17 cellular contexts compared by ENCODE assay signal in genomic region chr5:56543431-56544385, GRCh38.
DNase-seq lines count a peak whose midpoint lies in the region; ATAC-seq, FAIRE-seq and TF ChIP-seq lines count a peak whose summit lies in the region.
"Had no signal": no experiment of that assay in that cellular context is flagged by ENCODE, and none has a peak within 500 bp of the region (broad histone marks: within the 10 kb centered on the region; RNA-seq: fewer than 3 reads in every experiment).

No MANE protein-coding gene starts in this region.

- WGBS in K562 (ENCODE audit: insufficient coverage, low coverage, missing lambda C conversion rate), result 8% methylated on average over 6 of the region's 6 CpGs
- WGBS in heart right ventricle, 2 donors, result 92 to 95% methylated on average over 6 of the region's 6 CpGs

- H3K4me3 ChIP-seq in K562 (no peak overlapping the region), H7 (ENCODE audit: insufficient read depth, low read depth, low read length) (no peak overlapping the region), heart right ventricle (no peak overlapping the region)
- H3K4me3 ChIP-seq: mucosa of descending colon, ovary, spleen had no signal

- no peaks in the 10 kb centered on the region for H3K79me2 ChIP-seq in K562 (ENCODE audit: control insufficient read depth, insufficient read depth, low read length)

- no peaks in the 10 kb centered on the region for H4K20me1 ChIP-seq in K562 (replicated peaks; ENCODE audit: control insufficient read depth, insufficient read depth, low read length)

- intact Hi-C loops in K562 (cut with micrococcal nuclease) (no loop called here), heart right ventricle (cut with DNase I) (no loop called here)

- H3K27me3 ChIP-seq in K562 (ENCODE audit: control insufficient read depth in 2 of 2, insufficient read depth in 2 of 2, low read length in 2 of 2) (peaks cover 0 to 18% of the 10 kb centered on the region in 2 experiments; a peak in 2 of 5 replicates), H7 (ENCODE audit: control insufficient read depth, insufficient read depth, low read length) (no peaks in the 10 kb centered on the region), heart right ventricle (no peaks in the 10 kb centered on the region)
- H3K27me3 ChIP-seq: ovary, spleen had no signal

- DNase-seq in Caki2 (ENCODE audit: low read depth) (peak; percentile 23), LoVo (ENCODE audit: low spot score) (peak; percentile 42), K562 (ENCODE audit: extremely low read depth in 1 of 4, low spot score in 3 of 4) (no peak), memory B cell (ENCODE audit: low spot score in 2 of 2) (no peak), H7 (no peak), heart right ventricle (no peak)
- DNase-seq in effector memory CD8-positive, alpha-beta T cell, result no peak
- DNase-seq: activated effector memory CD4-positive, alpha-beta T cell treated with Interleukin-2 at 50 U/mL for 16 hours; DMS153; HFFc6; mucosa of descending colon; NCI-H1092 treated with DMSO at 0.1 percent for 48 hours; NCI-H2227 treated with DMSO at 0.1 percent for 48 hours; ovary; spleen had no signal

- no peak for ATAC-seq in K562
- ATAC-seq in memory B cell (ENCODE audit: low read depth), result no peak
- ATAC-seq in effector memory CD8-positive, alpha-beta T cell (replicated peaks), result no peak
- no peak for ATAC-seq in HG03442 (IDR thresholded peaks at IDR 0.05; ENCODE audit: unreplicated experiment)
- ATAC-seq in heart right ventricle, result no peak
- ATAC-seq: mucosa of descending colon had no signal

- no peak overlapping the region for H3K4me2 ChIP-seq in K562 (ENCODE audit: insufficient read depth, low read length)

- no peak overlapping the region for H2AFZ ChIP-seq in K562 (ENCODE audit: low read depth, low read length)

- in situ Hi-C loops in Caki2 (cut with HindIII; ENCODE audit: low pct_unique_long_range_greater_than_20kb, low sequenced_read_pairs) (no loop called here), K562 (cut with MboI) (no loop called here)

- H3K27ac ChIP-seq in K562 (ENCODE audit: extremely low read depth, low read depth, low read length), result no peak overlapping the region
- H3K27ac ChIP-seq in heart right ventricle, result no peak overlapping the region
- H3K27ac ChIP-seq: ovary, VCaP had no signal

- peaks cover 20% of the 10 kb centered on the region for H3K4me1 Mint-ChIP-seq in memory B cell
- H3K4me1 Mint-ChIP-seq in effector memory CD8-positive, alpha-beta T cell (ENCODE audit: low read depth in 2 of 2), result no peaks in the 10 kb centered on the region

- FAIRE-seq in K562 (lab: Jason Lieb, UNC), result no peak

- POLR2A ChIA-PET in K562 (lab: Yijun Ruan, JAX), result interaction anchor here (0.7 to 1.2 kb wide), 2 partner anchors 10 to 153 kb away, joined by 3 to 4 read pairs; no protein-coding TSS in a partner anchor

- H3K4me1 ChIP-seq in K562 (replicated peaks in 1 of 2; ENCODE audit: control insufficient read depth in 2 of 2, insufficient read depth in 2 of 2, low read length in 2 of 2), result no peaks in the 10 kb centered on the region
- peaks cover 0 to 8% (median 0%) of the 10 kb centered on the region in 9 donors for H3K4me1 ChIP-seq in heart right ventricle

- no peaks in the 10 kb centered on the region for H3K36me3 Mint-ChIP-seq in memory B cell
- H3K36me3 Mint-ChIP-seq in effector memory CD8-positive, alpha-beta T cell (ENCODE audit: insufficient read depth), result no peaks in the 10 kb centered on the region

- H3K27ac Mint-ChIP-seq in memory B cell, result peak overlapping the region; percentile 14
- no peak overlapping the region for H3K27ac Mint-ChIP-seq in effector memory CD8-positive, alpha-beta T cell
- H3K27ac Mint-ChIP-seq: HFFc6 had no signal

- BruUV-seq in K562 (replicated peaks; lab: Mats Ljungman, UMichigan), result no TSS peak

- no peak overlapping the region for H3K4me3 Mint-ChIP-seq in memory B cell
- H3K4me3 Mint-ChIP-seq in effector memory CD8-positive, alpha-beta T cell, result no peak overlapping the region
- H3K4me3 Mint-ChIP-seq: HFFc6 had no signal

- no peak for TF ChIP-seq POLR2A in K562 (conservative IDR thresholded peaks at IDR 0.05)

- no peak for TF ChIP-seq RAD21 in K562 (CRISPR knock-in tag; conservative IDR thresholded peaks at IDR 0.05 in 1 of 2, IDR thresholded peaks at IDR 0.05 in 1 of 2)

- CTCF ChIA-PET in K562 (lab: Yijun Ruan, JAX; ENCODE audit: low intra/inter-chr PET ratio), result no interaction called here

- H3K27me3 Mint-ChIP-seq in memory B cell, result no peaks in the 10 kb centered on the region
- peaks cover 18 to 20% of the 10 kb centered on the region in 2 donors for H3K27me3 Mint-ChIP-seq in effector memory CD8-positive, alpha-beta T cell

- H3K9ac ChIP-seq in K562 (ENCODE audit: insufficient read depth in 1 of 2, low read depth in 2 of 2, low read length in 2 of 2), result no peak overlapping the region

- H3K9me1 ChIP-seq in K562 (ENCODE audit: control insufficient read depth, insufficient read depth, low read length), result no peaks in the 10 kb centered on the region

- TF ChIP-seq CTCF in K562 (IDR thresholded peaks at IDR 0.05 in 2 of 3, conservative IDR thresholded peaks at IDR 0.05 in 1 of 3; ENCODE audit: insufficient read depth in 2 of 3, low read depth in 1 of 3, low read length in 3 of 3) (no peak), heart right ventricle (IDR thresholded peaks at IDR 0.05) (no peak)

- H3K36me3 ChIP-seq in K562 (ENCODE audit: control insufficient read depth, insufficient read depth, low read length), result no peaks in the 10 kb centered on the region
- H3K36me3 ChIP-seq in H7 (replicated peaks; ENCODE audit: control insufficient read depth, insufficient read depth, low read length), result no peaks in the 10 kb centered on the region
- no peaks in the 10 kb centered on the region for H3K36me3 ChIP-seq in heart right ventricle
- H3K36me3 ChIP-seq: ovary, spleen had no signal

- no peaks in the 10 kb centered on the region for H3K9me3 Mint-ChIP-seq in memory B cell
- no peaks in the 10 kb centered on the region for H3K9me3 Mint-ChIP-seq in effector memory CD8-positive, alpha-beta T cell
- H3K9me3 Mint-ChIP-seq: HFFc6 had no signal

- no peaks in the 10 kb centered on the region for H3K9me3 ChIP-seq in K562 (replicated peaks; ENCODE audit: control insufficient read depth, insufficient read depth, low read depth, low read length)
- no peaks in the 10 kb centered on the region for H3K9me3 ChIP-seq in heart right ventricle
- H3K9me3 ChIP-seq: mucosa of descending colon, ovary, spleen had no signal

- no peak for TF ChIP-seq EP300 in K562 (IDR thresholded peaks at IDR 0.05; ENCODE audit: low read length)

TF ChIP-seq in K562, 482 proteins besides CTCF, POLR2A, EP300 and RAD21:
- peak; percentile 53 for TF ChIP-seq ATF3 (IDR thresholded peaks at IDR 0.05)
- TF ChIP-seq ATF3 (CRISPR knock-in tag; conservative IDR thresholded peaks at IDR 0.05), result no peak
- no peak for TF ChIP-seq ZNF140 (CRISPR knock-in tag; IDR thresholded peaks at IDR 0.05)
- no peak for TF ChIP-seq SMC3 (conservative IDR thresholded peaks at IDR 0.05; ENCODE audit: insufficient read depth, low read depth, low read length)
- 0 out of 2 replicates have a peak, but pooled peaks have one; percentile 2 for TF ChIP-seq ZNF316 (IDR thresholded peaks at IDR 0.05)
- TF ChIP-seq MCM2 (IDR thresholded peaks at IDR 0.05; ENCODE audit: low read depth), result no peak
- no peak for TF ChIP-seq SETDB1 (IDR thresholded peaks at IDR 0.05; ENCODE audit: low read length)
- TF ChIP-seq FOSL1 (tag; conservative IDR thresholded peaks at IDR 0.05), result 0 out of 2 replicates have a peak, but pooled peaks have one; percentile 20
- no peak for TF ChIP-seq ZC3H11A (IDR thresholded peaks at IDR 0.05; ENCODE audit: low read depth, low read length)
TF ChIP-seq in K562: peak in this region for 3.

Comparison
In these comparisons a context has a peak if more than half of its experiments do, and no peak if none do; other contexts are left out.
1. DNase-seq: peak in Caki2 (single experiment) and LoVo (single experiment); none in K562 (0 of 4), memory B cell (0 of 2), effector memory CD8-positive, alpha-beta T cell (0 of 3), H7 (single experiment) and heart right ventricle (0 of 2).